Comparison of ENCODE assay signal across 25 cellular contexts in genomic region chr3:147887797-147888196, GRCh38.
"Had no signal": no experiment of that assay in that cellular context is flagged by ENCODE, and none has a peak within 500 bp of the region (broad histone marks: within the 10 kb centered on the region; RNA-seq: fewer than 3 reads in every experiment).

No MANE protein-coding gene starts in this region.

- H3K9me3 ChIP-seq: neutrophil, ovary, right lobe of liver, uterus had no signal

- H3K4me1 ChIP-seq: heart right ventricle, left ventricle myocardium inferior, neural progenitor cell, right atrium auricular region, right lobe of liver, tibial nerve, uterus had no signal

- H3K4me2 ChIP-seq: neural progenitor cell, smooth muscle cell had no signal

- ATAC-seq: heart right ventricle; natural killer cell; right lobe of liver; stimulated activated memory B cell treated with anti-CD40 and anti-IgM and Interleukin-4, amounts not matched to agents 10 μg/mL and 1 μg/mL and 100 μg/mL, for 72 hours; stimulated activated naive CD8-positive, alpha-beta T cell treated with anti-CD3 and anti-CD28 coated beads, Interleukin-15, amount 100 ng/mL, for 72 hours had no signal

- H3K9ac ChIP-seq: neural progenitor cell had no signal

- H3K27ac ChIP-seq: heart right ventricle, left ventricle myocardium inferior, neural progenitor cell, neutrophil, ovary, right atrium auricular region, right lobe of liver, tibial nerve, uterus had no signal

- H3K4me3 ChIP-seq: heart right ventricle, left ventricle myocardium inferior, lung, neural progenitor cell, ovary, right atrium auricular region, right lobe of liver, smooth muscle cell, tibial nerve, uterus had no signal

- FAIRE-seq: keratinocyte had no signal

- DNase-seq: heart right ventricle; hippocampal formation; left ventricle myocardium inferior; naive B cell; natural killer cell; nephron progenitor cell; occipital lobe; ovary; right lobe of liver; stimulated activated CD4-positive, alpha-beta T cell treated with anti-CD3 and anti-CD28 coated beads, Interleukin-1b, Interleukin-23, amount 100 ng/mL, for 48 hours; stimulated activated CD4-positive, alpha-beta T cell treated with anti-CD3 and anti-CD28 coated beads, Interleukin-2, amount 100 ng/mL, for 48 hours; stimulated activated CD4-positive, alpha-beta T cell treated with anti-CD3 and anti-CD28 coated beads, Interleukin-4, amount 100 ng/mL, for 4 hours; stimulated activated CD8-positive, alpha-beta memory T cell treated with anti-CD3 and anti-CD28 coated beads, Interleukin-4, amount 100 ng/mL, for 48 hours; stimulated activated naive CD4-positive, alpha-beta T cell treated with Interleukin-2 at 50 U/mL for 16 hours; stimulated activated naive CD8-positive, alpha-beta T cell treated with anti-CD3 and anti-CD28 coated beads, Interleukin-15, amount 100 ng/mL, for 72 hours; substantia nigra; uterus had no signal

- H3K27me3 ChIP-seq: heart right ventricle, neural progenitor cell, neutrophil, ovary, right atrium auricular region, right lobe of liver, tibial nerve, uterus had no signal

- H3K36me3 ChIP-seq: heart right ventricle, left ventricle myocardium inferior, neural progenitor cell, neutrophil, ovary, right atrium auricular region, right lobe of liver, tibial nerve, uterus had no signal
